In genomic region chr9:89493671-89494070, GRCh38 we compare ENCODE assay signal across 15 cellular contexts. TPM values are rescaled to one million over a fixed set of nuclear protein-coding genes. Genes with fewer than 3 reads are reported as not detected.
DNase-seq lines count a peak whose midpoint lies in the region; ATAC-seq, FAIRE-seq and TF ChIP-seq lines count a peak whose summit lies in the region.
"Had no signal": no experiment of that assay in that cellular context is flagged by ENCODE, and none has a peak within 500 bp of the region (broad histone marks: within the 10 kb centered on the region; RNA-seq: fewer than 3 reads in every experiment).

No MANE protein-coding gene starts in this region.

- H3K9me3 Mint-ChIP-seq in activated CD8-positive, alpha-beta T cell treated with anti-CD3 and anti-CD28 coated beads for 36 hours, result no peaks in the 10 kb centered on the region
- H3K9me3 Mint-ChIP-seq in endodermal cell, result no peaks in the 10 kb centered on the region

- H3K36me3 Mint-ChIP-seq in activated CD8-positive, alpha-beta T cell treated with anti-CD3 and anti-CD28 coated beads for 36 hours (ENCODE audit: low read depth), result peaks cover 69% of the 10 kb centered on the region
- H3K36me3 Mint-ChIP-seq in endodermal cell (ENCODE audit: low read depth), result no peaks in the 10 kb centered on the region

- BruUV-seq in HepG2 (replicated peaks; lab: Mats Ljungman, UMichigan), result no TSS peak

- no peak for TF ChIP-seq RAD21 in HepG2 (CRISPR knock-in tag; IDR thresholded peaks at IDR 0.05)

- TF ChIP-seq CTCF in HepG2 (CRISPR knock-in tag; IDR thresholded peaks at IDR 0.05), result no peak
- TF ChIP-seq CTCF in right lobe of liver (IDR thresholded peaks at IDR 0.05), result no peak
- TF ChIP-seq CTCF in activated CD8-positive, alpha-beta T cell treated with anti-CD3 and anti-CD28 coated beads for 36 hours (IDR thresholded peaks at IDR 0.05), result no peak
- no peak for TF ChIP-seq CTCF in endodermal cell (conservative IDR thresholded peaks at IDR 0.05)

- H3K27me3 Mint-ChIP-seq in activated CD8-positive, alpha-beta T cell treated with anti-CD3 and anti-CD28 coated beads for 36 hours, result no peaks in the 10 kb centered on the region
- peaks cover 2% of the 10 kb centered on the region for H3K27me3 Mint-ChIP-seq in endodermal cell (ENCODE audit: insufficient read depth)

- CTCF ChIA-PET in HepG2 (lab: Yijun Ruan, JAX; ENCODE audit: low intra/inter-chr PET ratio, low total read pairs), result no interaction called here
- CTCF ChIA-PET in activated CD8-positive, alpha-beta T cell treated with anti-CD3 and anti-CD28 coated beads for 36 hours (lab: Charles Lee), result interaction anchor here (1.0 kb wide), 1 partner anchor 55 kb away, joined by 4 read pairs; no protein-coding TSS in a partner anchor

- no peak overlapping the region for H3K4me3 ChIP-seq in HepG2 (replicated peaks in 1 of 3; ENCODE audit: insufficient read depth in 1 of 3, low read depth in 2 of 3, low read length in 3 of 3)
- no peak overlapping the region for H3K4me3 ChIP-seq in right lobe of liver
- no peak overlapping the region for H3K4me3 ChIP-seq in endodermal cell (ENCODE audit: low read length)

- peak overlapping the region; percentile 92 for H3K4me3 Mint-ChIP-seq in activated CD8-positive, alpha-beta T cell treated with anti-CD3 and anti-CD28 coated beads for 36 hours
- H3K4me3 Mint-ChIP-seq in endodermal cell, result no peak overlapping the region

- in situ Hi-C loops in HepG2 (cut with HindIII; ENCODE audit: extremely low pct_ligation_motif_present, low pct_unique_long_range_greater_than_20kb), result no loop called here
- in situ Hi-C loops in KBM-7 (cut with MboI; ENCODE audit: low pct_unique_long_range_greater_than_20kb, low sequenced_read_pairs), result no loop called here

- H3K27ac Mint-ChIP-seq in activated CD8-positive, alpha-beta T cell treated with anti-CD3 and anti-CD28 coated beads for 36 hours, result peak overlapping the region; percentile 70
- no peak overlapping the region for H3K27ac Mint-ChIP-seq in endodermal cell

- intact Hi-C loops in HepG2 (cut with micrococcal nuclease; ENCODE audit: unreplicated experiment), result no loop called here
- intact Hi-C loops in right lobe of liver (cut with DNase I), result no loop called here
- intact Hi-C loops in activated CD8-positive, alpha-beta T cell treated with anti-CD3 and anti-CD28 coated beads for 36 hours (cut with micrococcal nuclease), result no loop called here

- H3K36me3 ChIP-seq in HepG2 (replicated peaks in 1 of 2; ENCODE audit: control insufficient read depth in 1 of 2, insufficient read depth in 2 of 2, low read length in 2 of 2) (no peaks in the 10 kb centered on the region), right lobe of liver (no peaks in the 10 kb centered on the region), endodermal cell (ENCODE audit: control insufficient read depth, insufficient read depth, low read length) (no peaks in the 10 kb centered on the region)

- H3K9ac ChIP-seq in HepG2 (ENCODE audit: insufficient read depth, low read depth, low read length), result no peak overlapping the region
- H3K9ac ChIP-seq in endodermal cell (ENCODE audit: extremely low read depth, low read length, poor library complexity, severe bottlenecking), result no peak overlapping the region

- H3K27ac ChIP-seq in HepG2 (ENCODE audit: extremely low read length, insufficient read depth, low read length), result no peak overlapping the region
- H3K27ac ChIP-seq in right lobe of liver, result no peak overlapping the region
- H3K27ac ChIP-seq in endodermal cell (ENCODE audit: low read depth, low read length), result peak overlapping the region; percentile 53
- peak overlapping the region; percentile 73 for H3K27ac ChIP-seq in temporal lobe (ENCODE audit: low read depth, low read length)

- DNase-seq in HepG2 (ENCODE audit: low spot score), result no peak
- DNase-seq in right lobe of liver, result no peak
- DNase-seq in activated CD8-positive, alpha-beta T cell treated with anti-CD3 and anti-CD28 coated beads for 36 hours, result no peak
- DNase-seq in endodermal cell, result no peak
- DNase-seq in NCI-H510A (lab: John Stamatoyannopoulos, UW), result no peak
- DNase-seq in UCSD-AML1 (lab: John Stamatoyannopoulos, UW; ENCODE audit: unreplicated experiment), result no peak
- DNase-seq in KBM-7, result no peak
- DNase-seq: activated CD4-positive, alpha-beta T cell treated with anti-CD3 and anti-CD28 coated beads, Interleukin-2, amount 50 U/mL, for 48 hours; MM.1S; NCI-H2081; NCI-H82; posterior cingulate gyrus; RPMI8226; spleen had no signal

- no peak overlapping the region for H2AFZ ChIP-seq in HepG2 (ENCODE audit: low read length)

- no peak overlapping the region for H3K4me2 ChIP-seq in HepG2 (ENCODE audit: low read depth, low read length)

- H3K4me1 ChIP-seq in HepG2 (ENCODE audit: insufficient read depth, low read length) (peaks cover 8% of the 10 kb centered on the region), right lobe of liver (no peaks in the 10 kb centered on the region), endodermal cell (ENCODE audit: control insufficient read depth, insufficient read depth, low read length) (peaks cover 4% of the 10 kb centered on the region)

- no peaks in the 10 kb centered on the region for H3K9me3 ChIP-seq in HepG2 (ENCODE audit: low read length)
- no peaks in the 10 kb centered on the region for H3K9me3 ChIP-seq in right lobe of liver
- H3K9me3 ChIP-seq in endodermal cell (ENCODE audit: control insufficient read depth, low read length), result no peaks in the 10 kb centered on the region
- H3K9me3 ChIP-seq: spleen had no signal

- WGBS in HepG2 (ENCODE audit: low lambda C conversion rate), result 64% methylated on average over 2 of the region's 2 CpGs
- 67% methylated on average over 2 of the region's 2 CpGs for WGBS in right lobe of liver (ENCODE audit: insufficient coverage, low coverage, low lambda C conversion rate, missing lambda C conversion rate)
- 77% methylated on average over 2 of the region's 2 CpGs; no CpG with 5 or more reads in 1 of the 2 experiments for WGBS in endodermal cell (ENCODE audit: insufficient coverage in 1 of 2, insufficient read length in 1 of 2), 2 experiments

- no peaks in the 10 kb centered on the region for H4K20me1 ChIP-seq in HepG2 (ENCODE audit: insufficient read depth, low read length)

- no peak for TF ChIP-seq EP300 in HepG2 (IDR thresholded peaks at IDR 0.05; ENCODE audit: low read depth in 2 of 2, low read length in 2 of 2)
- no peak for TF ChIP-seq EP300 in HepG2 (CRISPR knock-in tag; IDR thresholded peaks at IDR 0.05; ENCODE audit: borderline replicate concordance)

- POLR2A ChIA-PET in HepG2 (lab: Yijun Ruan, JAX), result no interaction called here
- POLR2A ChIA-PET in activated CD8-positive, alpha-beta T cell treated with anti-CD3 and anti-CD28 coated beads for 36 hours (lab: Charles Lee), result interaction anchor here (0.7 to 3.3 kb wide), 2 partner anchors 15 to 44 kb away, joined by 3 to 14 read pairs; no protein-coding TSS in a partner anchor

- ATAC-seq in HepG2 (no peak), right lobe of liver (no peak)
- no peak for ATAC-seq in activated CD8-positive, alpha-beta T cell treated with anti-CD3 and anti-CD28 coated beads for 36 hours

- no peaks in the 10 kb centered on the region for H3K79me2 ChIP-seq in HepG2 (ENCODE audit: insufficient read depth, low read length)

- peaks cover 81% of the 10 kb centered on the region for H3K4me1 Mint-ChIP-seq in activated CD8-positive, alpha-beta T cell treated with anti-CD3 and anti-CD28 coated beads for 36 hours (ENCODE audit: low read depth)
- H3K4me1 Mint-ChIP-seq in endodermal cell, result peaks cover 13% of the 10 kb centered on the region

- no peak for TF ChIP-seq POLR2A in HepG2 (IDR thresholded peaks at IDR 0.05; ENCODE audit: insufficient read depth in 1 of 2, low read depth in 2 of 2, low read length in 2 of 2)
- no peak for TF ChIP-seq POLR2A in right lobe of liver (IDR thresholded peaks at IDR 0.05)

- FAIRE-seq in HepG2 (lab: Jason Lieb, UNC), result no peak

- H3K27me3 ChIP-seq in HepG2 (ENCODE audit: control insufficient read depth in 1 of 2, insufficient read depth in 2 of 2, low read length in 2 of 2), result peaks cover 4 to 49% of the 10 kb centered on the region in 2 experiments; a peak in 2 of 5 replicates
- H3K27me3 ChIP-seq in right lobe of liver, result no peaks in the 10 kb centered on the region
- H3K27me3 ChIP-seq in endodermal cell (ENCODE audit: control insufficient read depth, insufficient read depth, low read length, poor library complexity, severe bottlenecking), result no peaks in the 10 kb centered on the region
- H3K27me3 ChIP-seq: spleen had no signal

TF ChIP-seq in HepG2, 621 proteins besides CTCF, POLR2A, EP300 and RAD21 (continues in another document):
- TF ChIP-seq KAT2B (IDR thresholded peaks at IDR 0.05; ENCODE audit: borderline replicate concordance, low read depth, low read length), result peak; percentile 12; the same call in 1 of the 2 replicates

RNA-seq across cellular contexts. Expression of gene SEMA4D, which starts 4.2 kb away (rescaled TPM):
- 0.07 and 0.13 TPM in 2 replicates for total RNA-seq in HepG2 (2016; rRNA removed; fragmentation: Illumina TruSeq; extraction: Trizol)
- total RNA-seq in HepG2 (2016; cell fraction: cytosol; rRNA removed; fragmentation: Illumina TruSeq; extraction: Trizol; ENCODE audit: low read depth), result 0.26 TPM in 1 of 2 replicates, not detected in the other
- total RNA-seq in HepG2 (2016; cell fraction: insoluble cytoplasmic fraction; rRNA removed; fragmentation: Illumina TruSeq; extraction: Trizol), result 0.10 and 0.13 TPM in 2 replicates
- 0.07 and 0.28 TPM in 2 replicates for total RNA-seq in HepG2 (2016; cell fraction: membrane; rRNA removed; fragmentation: Illumina TruSeq; extraction: Trizol)
- total RNA-seq in HepG2 (2016; cell fraction: nucleus; rRNA removed; fragmentation: Illumina TruSeq; extraction: Trizol), result 0.44 and 0.87 TPM in 2 replicates
- 0.16 and 0.17 TPM in 2 replicates for polyA plus RNA-seq in HepG2 (2011; rRNA removed)
- polyA plus RNA-seq in HepG2 (2011; cell fraction: cytosol; rRNA removed), result 0.12 and 0.23 TPM in 2 replicates
- polyA plus RNA-seq in HepG2 (2011; cell fraction: nucleus; rRNA removed), result 0.97 and 1.2 TPM in 2 replicates
- 0.85 and 1.2 TPM in 2 replicates for polyA plus RNA-seq in HepG2 (2012)
- polyA plus RNA-seq in HepG2 (2016; cell fraction: cytosol; fragmentation: Illumina TruSeq; extraction: Trizol; ENCODE audit: low read depth), result 0.08 TPM in 1 of 2 replicates, not detected in the other
- polyA plus RNA-seq in HepG2 (2016; cell fraction: insoluble cytoplasmic fraction; fragmentation: Illumina TruSeq; extraction: Trizol; ENCODE audit: low read depth), result 0.10 and 0.16 TPM in 2 replicates
- polyA plus RNA-seq in HepG2 (2016; cell fraction: membrane; fragmentation: Illumina TruSeq; extraction: Trizol; ENCODE audit: low read depth), result 0.08 and 0.11 TPM in 2 replicates
- polyA plus RNA-seq in HepG2 (2016; cell fraction: nucleus; fragmentation: Illumina TruSeq; extraction: Trizol; ENCODE audit: insufficient read depth, low read depth), result 0.31 and 0.86 TPM in 2 replicates
- polyA minus RNA-seq in HepG2 (2011; rRNA and poly(A)+ RNA removed; ENCODE audit: low replicate concordance), result 0.38 and 11.1 TPM in 2 replicates
- polyA minus RNA-seq in HepG2 (2011; cell fraction: cytosol; rRNA and poly(A)+ RNA removed), result 2.1 TPM in 1 of 2 replicates, not detected in the other
- 0.26 and 0.87 TPM in 2 replicates for polyA minus RNA-seq in HepG2 (2011; cell fraction: nucleus; rRNA and poly(A)+ RNA removed)
- 1 to 10 TPM; 2.0 to 7.5 (median 3.5) TPM for total RNA-seq in right lobe of liver
- 100 to 1,000 TPM; 290 to 317 TPM for total RNA-seq in activated CD8-positive, alpha-beta T cell treated with anti-CD3 and anti-CD28 coated beads for 36 hours
- 10 to 100 TPM; 42.8 to 51.0 TPM for total RNA-seq in endodermal cell
- polyA plus RNA-seq in endodermal cell (2013, experiment 1 of 2), result 19.7 TPM
- polyA plus RNA-seq in endodermal cell (2013, experiment 2 of 2), result 18.5 TPM
- 10.6 TPM for total RNA-seq in temporal lobe

Comparison
In these comparisons a context has a peak if more than half of its experiments do, and no peak if none do; other contexts are left out.
1. H3K27ac ChIP-seq: peak in endodermal cell (single experiment) and temporal lobe (single experiment); none in HepG2 (single experiment) and right lobe of liver (0 of 3).
2. RNA of gene SEMA4D, which starts 4.2 kb away (total RNA-seq): 290 to 317 TPM in activated CD8-positive, alpha-beta T cell treated with anti-CD3 and anti-CD28 coated beads for 36 hours; 42.8 to 51.0 TPM in endodermal cell, 10.6 TPM in temporal lobe (single experiment), 2.0 to 7.5 TPM in right lobe of liver and 0.07 to 0.87 TPM in HepG2; every median in the first group is over 4 times any median in the second.